In genomic region chr18:44579028-44579692, GRCh38 we compare ENCODE assay signal across 8 cellular contexts.
A peak's percentile ranks its signal among the peaks of the same experiment; 100 is the strongest.
DNase-seq lines count a peak whose midpoint lies in the region; ATAC-seq and TF ChIP-seq lines count a peak whose summit lies in the region.

No MANE protein-coding gene starts in this region.

- H3K9ac ChIP-seq in fibroblast of lung (ENCODE audit: insufficient read depth, low read length), result no peak overlapping the region

- no peak overlapping the region for H3K4me2 ChIP-seq in fibroblast of lung (ENCODE audit: extremely low read depth, insufficient read depth, low read length)

- CTCF ChIA-PET in BJ (lab: Yijun Ruan, JAX), result interaction anchor here (0.5 to 3.1 kb wide), 11 partner anchors 8 to 709 kb away, joined by 3 to 10 read pairs (median 3); no protein-coding TSS in a partner anchor

- H3K36me3 ChIP-seq in BJ (ENCODE audit: control insufficient read depth, insufficient read depth, low read length) (no peaks in the 10 kb centered on the region), fibroblast of lung (ENCODE audit: control insufficient read depth, insufficient read depth, low read length) (no peaks in the 10 kb centered on the region), suprapubic skin (no peaks in the 10 kb centered on the region)

- H3K27ac ChIP-seq in fibroblast of lung (ENCODE audit: insufficient read depth, low read length), result no peak overlapping the region
- no peak overlapping the region for H3K27ac ChIP-seq in suprapubic skin

- DNase-seq in BJ (ENCODE audit: low read depth) (no peak), NCI-H748 (lab: John Stamatoyannopoulos, UW; ENCODE audit: unreplicated experiment) (peak; percentile 72), fibroblast of lung (ENCODE audit: low read depth in 2 of 2) (peak; percentile 59 to 85), suprapubic skin (ENCODE audit: low spot score in 2 of 2) (no peak), posterior vena cava (ENCODE audit: low spot score) (no peak), islet precursor cell (no peak)
- no peak for DNase-seq in activated naive CD4-positive, alpha-beta T cell (lab: John Stamatoyannopoulos, UW)

- WGBS in suprapubic skin, result 77% methylated on average over 9 of the region's 9 CpGs

- no peaks in the 10 kb centered on the region for H3K27me3 ChIP-seq in BJ (ENCODE audit: control insufficient read depth, insufficient read depth, low read length)
- no peaks in the 10 kb centered on the region for H3K27me3 ChIP-seq in fibroblast of lung (ENCODE audit: control insufficient read depth, insufficient read depth, low read length)
- H3K27me3 ChIP-seq in suprapubic skin, result no peaks in the 10 kb centered on the region

- TF ChIP-seq EP300 in suprapubic skin (IDR thresholded peaks at IDR 0.05), result no peak

- no peaks in the 10 kb centered on the region for H3K79me2 ChIP-seq in fibroblast of lung (ENCODE audit: control insufficient read depth, insufficient read depth, low read length)

- no peaks in the 10 kb centered on the region for H3K9me3 ChIP-seq in fibroblast of lung (ENCODE audit: control insufficient read depth, insufficient read depth, low read depth, low read length)
- H3K9me3 ChIP-seq in suprapubic skin, result no peaks in the 10 kb centered on the region

- TF ChIP-seq CTCF in BJ (IDR thresholded peaks at IDR 0.05; ENCODE audit: insufficient read depth, low read depth, low read length) (peak; percentile 52), fibroblast of lung (conservative IDR thresholded peaks at IDR 0.05 in 1 of 2, IDR thresholded peaks at IDR 0.05 in 1 of 2; ENCODE audit: low read depth in 1 of 2, low read length in 2 of 2) (peak; percentile 44 to 69), suprapubic skin (IDR thresholded peaks at IDR 0.05) (peak; percentile 10 to 40)

- H3K4me1 ChIP-seq in fibroblast of lung (ENCODE audit: control insufficient read depth, extremely low read depth, insufficient read depth, low read length), result peaks cover 3% of the 10 kb centered on the region
- no peaks in the 10 kb centered on the region for H3K4me1 ChIP-seq in suprapubic skin

- intact Hi-C loops in posterior vena cava (cut with DNase I), result no loop called here

- H3K4me3 ChIP-seq in BJ (ENCODE audit: low read depth, low read length), result no peak overlapping the region
- H3K4me3 ChIP-seq in fibroblast of lung (replicated peaks in 1 of 4; ENCODE audit: control extremely low read depth in 1 of 4, insufficient read depth in 1 of 4, low read depth in 3 of 4, low read length in 4 of 4), result no peak overlapping the region
- no peak overlapping the region for H3K4me3 ChIP-seq in suprapubic skin

- POLR2A ChIA-PET in BJ (lab: Charles Lee), result no interaction called here

- ATAC-seq in GM19452 (IDR thresholded peaks at IDR 0.05; ENCODE audit: unreplicated experiment), result peak; percentile 56

- no peaks in the 10 kb centered on the region for H4K20me1 ChIP-seq in fibroblast of lung (ENCODE audit: control insufficient read depth, extremely low read depth, insufficient read depth, low read length)

- TF ChIP-seq POLR2A in suprapubic skin (IDR thresholded peaks at IDR 0.05), result no peak

- H2AFZ ChIP-seq in fibroblast of lung (ENCODE audit: low read length), result no peak overlapping the region

Comparison
In these comparisons a context has a peak if more than half of its experiments do, and no peak if none do; other contexts are left out.
1. DNase-seq: peak in NCI-H748 (single experiment) and fibroblast of lung (2 of 2); none in BJ (single experiment), suprapubic skin (0 of 2), activated naive CD4-positive, alpha-beta T cell (0 of 4), posterior vena cava (single experiment) and islet precursor cell (single experiment).
2. Peak in every context shown above with its lines, with median percentiles within 50 percentile points of each other: CTCF ChIP-seq.